ENCODE assay signal across 9 cellular contexts in genomic region chr11:101129203-101129943, GRCh38. TPM values are rescaled to one million over a fixed set of nuclear protein-coding genes. Genes with fewer than 3 reads are reported as not detected.
A peak's percentile ranks its signal among the peaks of the same experiment; 100 is the strongest.
DNase-seq lines count a peak whose midpoint lies in the region; ATAC-seq, FAIRE-seq and TF ChIP-seq lines count a peak whose summit lies in the region.
"Had no signal": no experiment of that assay in that cellular context is flagged by ENCODE, and none has a peak within 500 bp of the region (broad histone marks: within the 10 kb centered on the region; RNA-seq: fewer than 3 reads in every experiment).

PGR (minus strand) TSS chr11:101129813; CDS start chr11:101129070, 743 bp downstream.

- H3K4me3 ChIP-seq in HUES48 (ENCODE audit: low read depth, low read length) (peak within 1 kb of the TSS; percentile 65), GM12878 (no peak within 1 kb of the TSS)

- H3K36me3 ChIP-seq in HUES48 (ENCODE audit: control insufficient read depth, insufficient read depth, low read length) (no peaks in the 10 kb centered on the region), GM12878 (ENCODE audit: control insufficient read depth in 2 of 2, insufficient read depth in 2 of 2, low read length in 1 of 2) (no peaks in the 10 kb centered on the region)

- H3K4me1 ChIP-seq in HUES48 (ENCODE audit: control insufficient read depth, insufficient read depth, low read length): peaks cover 2% of the 10 kb centered on the region; the same call in 1 of the 2 replicates
- no peaks in the 10 kb centered on the region for H3K4me1 ChIP-seq in GM12878 (ENCODE audit: control insufficient read depth, insufficient read depth, low read length)

- no peaks in the 10 kb centered on the region for H3K9me3 ChIP-seq in HUES48 (ENCODE audit: control insufficient read depth, insufficient read depth, low read length)
- no peaks in the 10 kb centered on the region; the same call in 2 of the 3 replicates for H3K9me3 ChIP-seq in GM12878 (replicated peaks; ENCODE audit: control insufficient read depth, insufficient read depth, low read length)

- H3K9ac ChIP-seq in HUES48 (ENCODE audit: low read depth, low read length) (no peak within 1 kb of the TSS), GM12878 (ENCODE audit: control insufficient read depth, insufficient read depth, low read length) (no peak within 1 kb of the TSS)

- no peak for DNase-seq in GM12878 (ENCODE audit: low read depth, low spot score)
- DNase-seq in left kidney (ENCODE audit: low read depth, low spot score): peak; percentile 51
- DNase-seq in stimulated activated naive B cell treated with anti-CD40 and anti-IgM and Interleukin-4, amounts not matched to agents 10 μg/mL and 1 μg/mL and 100 μg/mL, for 72 hours: no peak
- DNase-seq in midbrain (lab: John Stamatoyannopoulos, UW): no peak
- no peak for DNase-seq in stimulated activated CD8-positive, alpha-beta memory T cell treated with anti-CD3 and anti-CD28 coated beads, Interleukin-4, amount 100 ng/mL, for 48 hours
- DNase-seq in RKO (ENCODE audit: low spot score): no peak

- TF ChIP-seq RAD21 in GM12878 (IDR thresholded peaks at IDR 0.05; ENCODE audit: insufficient read depth, low read depth, low read length): no peak

- H4K20me1 ChIP-seq in GM12878 (ENCODE audit: control insufficient read depth, insufficient read depth): no peaks in the 10 kb centered on the region

- POLR2A ChIA-PET in GM12878 (lab: Charles Lee): no interaction called here

- H3K4me2 ChIP-seq in GM12878 (ENCODE audit: control insufficient read depth, insufficient read depth): no peak within 1 kb of the TSS

- TF ChIP-seq EP300 in GM12878 (IDR thresholded peaks at IDR 0.05; ENCODE audit: borderline replicate concordance in 1 of 2, control insufficient read depth in 1 of 2, low read depth in 2 of 2, low read length in 2 of 2): no peak

- H3K79me2 ChIP-seq in GM12878 (ENCODE audit: control insufficient read depth, insufficient read depth, low read length): no peaks in the 10 kb centered on the region

- no peak within 1 kb of the TSS for H3K27ac ChIP-seq in HUES48 (ENCODE audit: low read depth, low read length)
- H3K27ac ChIP-seq in GM12878 (ENCODE audit: control insufficient read depth, insufficient read depth): no peak within 1 kb of the TSS

- H3K27me3 Mint-ChIP-seq in stimulated activated naive B cell treated with anti-CD40 and anti-IgM and Interleukin-4, amounts not matched to agents 10 μg/mL and 1 μg/mL and 100 μg/mL, for 72 hours: peaks cover 58 to 68% of the 10 kb centered on the region in 2 donors

- no peaks in the 10 kb centered on the region for H3K9me3 Mint-ChIP-seq in stimulated activated naive B cell treated with anti-CD40 and anti-IgM and Interleukin-4, amounts not matched to agents 10 μg/mL and 1 μg/mL and 100 μg/mL, for 72 hours

- RAD21 ChIA-PET in GM12878 (lab: Charles Lee; ENCODE audit: unreplicated experiment): no interaction called here

- SMC1A ChIA-PET in GM12878 (lab: Charles Lee; ENCODE audit: uncharacterized antibody, unreplicated experiment): no interaction called here

- TF ChIP-seq POLR2A in GM12878 (IDR thresholded peaks at IDR 0.05; ENCODE audit: low read depth, low read length): no peak

- peak within 1 kb of the TSS; percentile 5 to 6 for H3K4me3 Mint-ChIP-seq in stimulated activated naive B cell treated with anti-CD40 and anti-IgM and Interleukin-4, amounts not matched to agents 10 μg/mL and 1 μg/mL and 100 μg/mL, for 72 hours
- H3K4me3 Mint-ChIP-seq: naive thymus-derived CD8-positive, alpha-beta T cell had no signal

- H2AFZ ChIP-seq in GM12878 (ENCODE audit: control insufficient read depth, low read depth, low read length): no peak within 1 kb of the TSS

- no TSS peak for BruUV-seq in GM12878 (replicated peaks; lab: Mats Ljungman, UMichigan)

- in situ Hi-C loops in GM12878 (cut with MboI): no loop called here

- ATAC-seq in GM12878: no peak
- ATAC-seq in stimulated activated naive B cell treated with anti-CD40 and anti-IgM and Interleukin-4, amounts not matched to agents 10 μg/mL and 1 μg/mL and 100 μg/mL, for 72 hours (replicated peaks): no peak
- no peak for ATAC-seq in HG02798 (IDR thresholded peaks at IDR 0.05; ENCODE audit: poor library complexity, unreplicated experiment)
- ATAC-seq: naive thymus-derived CD8-positive, alpha-beta T cell had no signal

- no peaks in the 10 kb centered on the region for H3K36me3 Mint-ChIP-seq in stimulated activated naive B cell treated with anti-CD40 and anti-IgM and Interleukin-4, amounts not matched to agents 10 μg/mL and 1 μg/mL and 100 μg/mL, for 72 hours

- 23% methylated on average over 31 of the region's 38 CpGs for WGBS in GM12878 (ENCODE audit: insufficient coverage, insufficient replicate concordance, low lambda C conversion rate, missing lambda C conversion rate)

- H3K27ac Mint-ChIP-seq in stimulated activated naive B cell treated with anti-CD40 and anti-IgM and Interleukin-4, amounts not matched to agents 10 μg/mL and 1 μg/mL and 100 μg/mL, for 72 hours: peak within 1 kb of the TSS; percentile 20
- H3K27ac Mint-ChIP-seq: naive thymus-derived CD8-positive, alpha-beta T cell had no signal

- no peak for FAIRE-seq in GM12878 (lab: Jason Lieb, UNC)

- H3K27me3 ChIP-seq in HUES48 (ENCODE audit: control insufficient read depth, insufficient read depth, low read length) (peaks cover 82% of the 10 kb centered on the region), GM12878 (replicated peaks in 1 of 2; ENCODE audit: control insufficient read depth in 2 of 2, insufficient read depth in 2 of 2, low read length in 1 of 2) (peaks cover 5 to 28% of the 10 kb centered on the region in 2 experiments; a peak in 3 of 4 replicates)

- no peak for TF ChIP-seq CTCF in GM12878 (IDR thresholded peaks at IDR 0.05 in 2 of 3, conservative IDR thresholded peaks at IDR 0.05 in 1 of 3; ENCODE audit: control insufficient read depth in 2 of 3, extremely low read depth in 1 of 3, insufficient read depth in 1 of 3, low read depth in 3 of 3, low read length in 3 of 3)

- peaks cover 8 to 20% of the 10 kb centered on the region in 2 donors for H3K4me1 Mint-ChIP-seq in stimulated activated naive B cell treated with anti-CD40 and anti-IgM and Interleukin-4, amounts not matched to agents 10 μg/mL and 1 μg/mL and 100 μg/mL, for 72 hours

- CTCF ChIA-PET in GM12878 (lab: Yijun Ruan, JAX): no interaction called here

- intact Hi-C loops in GM12878 (cut with micrococcal nuclease; ENCODE audit: unreplicated experiment): no loop called here

TF ChIP-seq in GM12878, 131 proteins besides CTCF, POLR2A, EP300 and RAD21:
- TF ChIP-seq ASH2L (IDR thresholded peaks at IDR 0.05; ENCODE audit: borderline replicate concordance, low read depth) (no peak), IKZF1 (conservative IDR thresholded peaks at IDR 0.05) (no peak), EZH2 (IDR thresholded peaks at IDR 0.05; ENCODE audit: borderline replicate concordance, control insufficient read depth, low read depth, low read length) (0 out of 2 replicates have a peak, but pooled peaks have one; percentile 42), ZNF24 (IDR thresholded peaks at IDR 0.05) (no peak)

RNA-seq across cellular contexts. Expression of gene PGR, which starts in this region (rescaled TPM):
- not detected in 2 replicates for total RNA-seq in GM12878 (2013; cell fraction: nucleolus; rRNA removed)
- total RNA-seq in GM12878 (2014; rRNA removed): not detected in 2 replicates
- total RNA-seq in GM12878 (2014; rRNA removed; fragmentation: Illumina TruSeq; extraction: Trizol): not detected in 2 replicates
- total RNA-seq in GM12878 (2021): 0.03 TPM in 1 of 2 replicates, not detected in the other
- not detected for polyA plus RNA-seq in GM12878 (2011; ENCODE audit: low read depth)
- polyA plus RNA-seq in GM12878 (2011; rRNA removed): not detected in 2 replicates
- polyA plus RNA-seq in GM12878 (2011; cell fraction: cytosol; rRNA removed): not detected in 2 replicates
- polyA plus RNA-seq in GM12878 (2011; cell fraction: nucleus; rRNA removed): not detected in 2 replicates
- not detected in 2 replicates for polyA plus RNA-seq in GM12878 (2012)
- not detected in 2 replicates for polyA plus RNA-seq in GM12878 (2014; fragmentation: Illumina TruSeq; extraction: Trizol)
- polyA plus RNA-seq in GM12878 (2014; fragmentation: Nextera tagmentation; extraction: Ambion mirVana): not detected
- polyA plus RNA-seq in GM12878 (2014; rRNA removed): not detected in 2 replicates
- under 1 TPM in 1 of 2 experiments, not detected in 1; 0.01 TPM for polyA plus RNA-seq in GM12878 (2016; fragmentation: Nextera tagmentation; extraction: Ambion mirVana)
- polyA minus RNA-seq in GM12878 (2011; rRNA and poly(A)+ RNA removed): not detected in 2 replicates
- not detected in 2 replicates for polyA minus RNA-seq in GM12878 (2011; cell fraction: cytosol; rRNA and poly(A)+ RNA removed)
- polyA minus RNA-seq in GM12878 (2011; cell fraction: nucleus; rRNA and poly(A)+ RNA removed): not detected in 2 replicates
- total RNA-seq: naive thymus-derived CD8-positive, alpha-beta T cell had no signal
- polyA plus RNA-seq: naive thymus-derived CD8-positive, alpha-beta T cell had no signal
